ENCODE assay signal across 22 cellular contexts in genomic region chrX:10137516-10137915, GRCh38. TPM values are rescaled to one million over a fixed set of nuclear protein-coding genes. Genes with fewer than 3 reads are reported as not detected.
DNase-seq lines count a peak whose midpoint lies in the region; ATAC-seq, FAIRE-seq and TF ChIP-seq lines count a peak whose summit lies in the region.
"Had no signal": no experiment of that assay in that cellular context is flagged by ENCODE, and none has a peak within 500 bp of the region (broad histone marks: within the 10 kb centered on the region; RNA-seq: fewer than 3 reads in every experiment).

No MANE protein-coding gene starts in this region.

- H3K36me3 ChIP-seq in IMR-90 (ENCODE audit: control insufficient read depth, insufficient read depth, low read length) (peaks cover 31% of the 10 kb centered on the region), K562 (ENCODE audit: control insufficient read depth, insufficient read depth, low read length) (no peaks in the 10 kb centered on the region), osteoblast (ENCODE audit: insufficient read depth, low read length) (peaks cover 20% of the 10 kb centered on the region), gastroesophageal sphincter (peaks cover 0 to 92% of the 10 kb centered on the region in 2 donors), pancreas (peaks cover 0 to 6% (median 0%) of the 10 kb centered on the region in 3 donors)
- H3K36me3 ChIP-seq: MG63 had no signal

- H2BK15ac ChIP-seq in IMR-90 (ENCODE audit: low read depth, low read length): no peak overlapping the region

- TF ChIP-seq EP300 in K562 (IDR thresholded peaks at IDR 0.05; ENCODE audit: low read length) (no peak), gastroesophageal sphincter (IDR thresholded peaks at IDR 0.05) (no peak)

- no peak overlapping the region for H3K4ac ChIP-seq in IMR-90 (ENCODE audit: low read depth, low read length)

- no peak overlapping the region for H3K9ac ChIP-seq in IMR-90 (ENCODE audit: low read depth, low read length)
- H3K9ac ChIP-seq in K562 (ENCODE audit: insufficient read depth in 1 of 2, low read depth in 2 of 2, low read length in 2 of 2): no peak overlapping the region

- ATAC-seq in IMR-90 (ENCODE audit: low read depth): peak; percentile 29; the same call in 1 of the 2 replicates
- no peak; the same call in 2 of the 3 replicates for ATAC-seq in K562
- ATAC-seq in HG03342 (IDR thresholded peaks at IDR 0.05; ENCODE audit: unreplicated experiment): no peak
- ATAC-seq in gastroesophageal sphincter: no peak
- ATAC-seq in pancreas: no peak
- ATAC-seq: CD8-positive, alpha-beta T cell; Panc1 had no signal

- H4K8ac ChIP-seq in IMR-90 (ENCODE audit: low read depth in 2 of 2, low read length in 2 of 2): no peak overlapping the region

- TF ChIP-seq CTCF in IMR-90 (conservative IDR thresholded peaks at IDR 0.05; ENCODE audit: low read depth, low read length) (no peak), K562 (IDR thresholded peaks at IDR 0.05 in 2 of 3, conservative IDR thresholded peaks at IDR 0.05 in 1 of 3; ENCODE audit: insufficient read depth in 2 of 3, low read depth in 1 of 3, low read length in 3 of 3) (no peak), osteoblast (IDR thresholded peaks at IDR 0.05; ENCODE audit: extremely low read depth, low read depth, low read length) (no peak), gastroesophageal sphincter (IDR thresholded peaks at IDR 0.05) (no peak), pancreas (IDR thresholded peaks at IDR 0.05) (no peak)

- no peak for FAIRE-seq in K562 (lab: Jason Lieb, UNC)
- no peak for FAIRE-seq in pancreas (lab: Jason Lieb, UNC)
- FAIRE-seq: G401.6, GM12892 had no signal

- no peaks in the 10 kb centered on the region; the same call in 1 of the 2 replicates for H3K9me3 ChIP-seq in IMR-90 (ENCODE audit: control insufficient read depth, insufficient read depth, low read length)
- H3K9me3 ChIP-seq in K562 (replicated peaks; ENCODE audit: control insufficient read depth, insufficient read depth, low read depth, low read length): no peaks in the 10 kb centered on the region
- H3K9me3 ChIP-seq in osteoblast (ENCODE audit: low read depth, low read length): no peaks in the 10 kb centered on the region
- H3K9me3 ChIP-seq in gastroesophageal sphincter: no peaks in the 10 kb centered on the region
- H3K9me3 ChIP-seq in pancreas: no peaks in the 10 kb centered on the region
- H3K9me3 ChIP-seq: MG63 had no signal

- CTCF ChIA-PET in IMR-90 (lab: Yijun Ruan, JAX) (no interaction called here), K562 (lab: Yijun Ruan, JAX; ENCODE audit: low intra/inter-chr PET ratio) (interaction anchor here (0.7 kb wide), 1 partner anchor 15 kb away, joined by 3 read pairs; no protein-coding TSS in a partner anchor)

- H2AFZ ChIP-seq in IMR-90 (replicated peaks; ENCODE audit: low read length, poor library complexity): no peak overlapping the region
- no peak overlapping the region for H2AFZ ChIP-seq in K562 (ENCODE audit: low read depth, low read length)
- no peak overlapping the region for H2AFZ ChIP-seq in osteoblast (ENCODE audit: low read length)

- no peak overlapping the region for H2BK120ac ChIP-seq in IMR-90 (ENCODE audit: low read depth, low read length)

- POLR2A ChIA-PET in IMR-90 (lab: Charles Lee; ENCODE audit: unreplicated experiment): no interaction called here
- POLR2A ChIA-PET in K562 (lab: Yijun Ruan, JAX): no interaction called here

- H3K4me3 ChIP-seq in IMR-90 (ENCODE audit: insufficient read depth, low read depth, low read length) (no peak overlapping the region), K562 (no peak overlapping the region), osteoblast (ENCODE audit: insufficient read depth, low read length) (no peak overlapping the region), gastroesophageal sphincter (no peak overlapping the region), pancreas (no peak overlapping the region)
- H3K4me3 ChIP-seq: MG63 had no signal

- H3K18ac ChIP-seq in IMR-90 (ENCODE audit: low read depth, low read length): no peak overlapping the region

- intact Hi-C loops in IMR-90 (cut with micrococcal nuclease): no loop called here
- intact Hi-C loops in K562 (cut with micrococcal nuclease): loop anchor here (10.0 kb wide), 1 partner anchor 497 kb away; no protein-coding TSS in a partner anchor
- intact Hi-C loops in pancreas (cut with DNase I): no loop called here

- H3K4me2 ChIP-seq in IMR-90 (ENCODE audit: low read depth, low read length): no peak overlapping the region
- H3K4me2 ChIP-seq in K562 (ENCODE audit: insufficient read depth, low read length): no peak overlapping the region
- H3K4me2 ChIP-seq in osteoblast (ENCODE audit: insufficient read depth, low read length): no peak overlapping the region

- peak; percentile 14 for DNase-seq in AG20443 (ENCODE audit: low spot score)
- no peak for DNase-seq in IMR-90
- no peak for DNase-seq in K562 (ENCODE audit: extremely low read depth in 1 of 4, low spot score in 3 of 4)
- peak; percentile 50 for DNase-seq in osteoblast (ENCODE audit: insufficient read length, low spot score, missing footprints)
- DNase-seq in pancreas: no peak
- DNase-seq: C1 segment of cervical spinal cord; Calu3; CD8-positive, alpha-beta T cell; DMS153; MG63; NCI-H1092; NCI-H1436 treated with DMSO at 0.1 percent for 48 hours; NCI-H2029; NCI-H2227 treated with DMSO at 0.1 percent for 48 hours; NCI-H510A; NCI-H774; NK-92 treated with Interleukin-12 subunit alpha and Interleukin-12 subunit beta, amount 100 ng/mL, for 24 hours had no signal

- H4K20me1 ChIP-seq in IMR-90 (ENCODE audit: insufficient read depth, low read length): no peaks in the 10 kb centered on the region
- H4K20me1 ChIP-seq in K562 (replicated peaks; ENCODE audit: control insufficient read depth, insufficient read depth, low read length): no peaks in the 10 kb centered on the region
- H4K20me1 ChIP-seq in osteoblast (ENCODE audit: insufficient read depth, low read length): no peaks in the 10 kb centered on the region

- H3K4me1 ChIP-seq in IMR-90 (ENCODE audit: control insufficient read depth, insufficient read depth, low read length) (no peaks in the 10 kb centered on the region; the same call in 1 of the 2 replicates), K562 (replicated peaks in 1 of 2; ENCODE audit: control insufficient read depth in 2 of 2, insufficient read depth in 2 of 2, low read length in 2 of 2) (peaks cover 0 to 14% of the 10 kb centered on the region in 2 experiments; a peak in 4 of 5 replicates), osteoblast (ENCODE audit: insufficient read depth, low read length) (no peaks in the 10 kb centered on the region), gastroesophageal sphincter (no peaks in the 10 kb centered on the region), pancreas (no peaks in the 10 kb centered on the region)

- H3K23ac ChIP-seq in IMR-90 (ENCODE audit: low read depth, low read length): no peak overlapping the region

- H2BK20ac ChIP-seq in IMR-90 (ENCODE audit: low read depth, low read length): no peak overlapping the region

- 0 out of 3 replicates have a peak, but pooled peaks cover 6% of the 10 kb centered on the region for H3K79me2 ChIP-seq in K562 (ENCODE audit: control insufficient read depth, insufficient read depth, low read length)
- H3K79me2 ChIP-seq in osteoblast (ENCODE audit: insufficient read depth, low read length): no peaks in the 10 kb centered on the region

- BruUV-seq in IMR-90 (replicated peaks; lab: Mats Ljungman, UMichigan) (no TSS peak), K562 (replicated peaks; lab: Mats Ljungman, UMichigan) (no TSS peak)

- no peak overlapping the region for H2BK5ac ChIP-seq in IMR-90 (ENCODE audit: low read depth, low read length, poor library complexity, severe bottlenecking)

- no peak overlapping the region for H3K56ac ChIP-seq in IMR-90 (ENCODE audit: extremely low read depth, insufficient read depth, low read length)

- no peak overlapping the region for H3K27ac ChIP-seq in IMR-90 (ENCODE audit: insufficient read depth, low read length)
- H3K27ac ChIP-seq in K562 (ENCODE audit: extremely low read depth, low read depth, low read length): no peak overlapping the region
- H3K27ac ChIP-seq in osteoblast (ENCODE audit: low read depth, low read length): no peak overlapping the region
- H3K27ac ChIP-seq in gastroesophageal sphincter: no peak overlapping the region
- H3K27ac ChIP-seq in pancreas: no peak overlapping the region

- no peak overlapping the region for H4K91ac ChIP-seq in IMR-90 (ENCODE audit: insufficient read depth, low read depth, low read length)

- dilution Hi-C loops in IMR-90 (cut with HindIII; ENCODE audit: low sequenced_read_pairs, unreplicated experiment): no loop called here

- H4K5ac ChIP-seq in IMR-90 (ENCODE audit: low read depth, low read length): no peak overlapping the region

- no peak overlapping the region for H3K14ac ChIP-seq in IMR-90 (replicated peaks; ENCODE audit: low read depth, low read length)

- 0 out of 2 replicates have a peak, but pooled peaks cover 5% of the 10 kb centered on the region for H3K9me1 ChIP-seq in IMR-90 (ENCODE audit: insufficient read depth, low read length)
- no peaks in the 10 kb centered on the region for H3K9me1 ChIP-seq in K562 (ENCODE audit: control insufficient read depth, insufficient read depth, low read length)

- in situ Hi-C loops in IMR-90 (cut with MboI; ENCODE audit: low sequenced_read_pairs) (no loop called here), K562 (cut with MboI) (no loop called here)

- no peak overlapping the region for H2AK9ac ChIP-seq in IMR-90 (replicated peaks; ENCODE audit: low read depth, low read length, poor library complexity)

- TF ChIP-seq POLR2A in IMR-90 (IDR thresholded peaks at IDR 0.05; ENCODE audit: low read depth, low read length) (no peak), K562 (conservative IDR thresholded peaks at IDR 0.05) (no peak), gastroesophageal sphincter (IDR thresholded peaks at IDR 0.05) (no peak)

- no peaks in the 10 kb centered on the region; a peak in 1 of 4 replicates for H3K79me1 ChIP-seq in IMR-90 (ENCODE audit: low read depth in 1 of 2, low read length in 2 of 2)

- WGBS in IMR-90 (ENCODE audit: extremely low coverage in 2 of 2, insufficient read length in 1 of 2), 2 experiments: 0% methylated on average over 1 of the region's 5 CpGs; no CpG with 5 or more reads in 1 of the 2 experiments
- WGBS in K562 (ENCODE audit: insufficient coverage, low coverage, missing lambda C conversion rate): 21% methylated on average over 5 of the region's 5 CpGs
- 75% methylated on average over 4 of the region's 5 CpGs; no CpG with 5 or more reads in 1 of the 2 donors for WGBS in gastroesophageal sphincter (ENCODE audit: low coverage in 1 of 2), 2 donors
- WGBS in pancreas, 2 donors: 89% methylated on average over 5 of the region's 5 CpGs

- H3K27me3 ChIP-seq in IMR-90 (ENCODE audit: control insufficient read depth, insufficient read depth, low read length) (no peaks in the 10 kb centered on the region), K562 (ENCODE audit: control insufficient read depth in 2 of 2, insufficient read depth in 2 of 2, low read length in 2 of 2) (no peaks in the 10 kb centered on the region), osteoblast (ENCODE audit: insufficient read depth, low read length) (no peaks in the 10 kb centered on the region), gastroesophageal sphincter (no peaks in the 10 kb centered on the region), pancreas (no peaks in the 10 kb centered on the region)
- H3K27me3 ChIP-seq: MG63 had no signal

- H2AK5ac ChIP-seq in IMR-90 (ENCODE audit: low read depth, low read length): no peak overlapping the region

- TF ChIP-seq RAD21 in IMR-90 (IDR thresholded peaks at IDR 0.05; ENCODE audit: low read length) (no peak), K562 (CRISPR knock-in tag; conservative IDR thresholded peaks at IDR 0.05 in 1 of 2, IDR thresholded peaks at IDR 0.05 in 1 of 2) (no peak)

RNA-seq across cellular contexts. Expression of gene CLCN4, which starts 19.3 kb away (rescaled TPM):
- 3.9 and 4.5 TPM in 2 replicates for total RNA-seq in IMR-90 (2012; rRNA removed)
- polyA plus RNA-seq in IMR-90 (2012; rRNA removed): 2.2 and 2.5 TPM in 2 replicates
- 1.7 and 1.9 TPM in 2 replicates for polyA plus RNA-seq in IMR-90 (2012; cell fraction: cytosol; rRNA removed)
- polyA plus RNA-seq in IMR-90 (2012; cell fraction: nucleus; rRNA removed; ENCODE audit: low replicate concordance): 0.87 and 0.94 TPM in 2 replicates
- 0.28 TPM in 1 of 2 replicates, not detected in the other for total RNA-seq in K562 (2011; cell fraction: chromatin; rRNA removed; ENCODE audit: low replicate concordance)
- total RNA-seq in K562 (2011; cell fraction: nucleolus; rRNA removed): 0.26 and 0.83 TPM in 2 replicates
- total RNA-seq in K562 (2011; cell fraction: nucleoplasm; rRNA removed): 0.23 and 0.37 TPM in 2 replicates
- total RNA-seq in K562 (2014; rRNA removed): 0.05 and 0.12 TPM in 2 replicates
- 0.06 and 0.11 TPM in 2 replicates for total RNA-seq in K562 (2014; rRNA removed; fragmentation: Illumina TruSeq; extraction: Trizol)
- 0.04 and 0.11 TPM in 2 replicates for total RNA-seq in K562 (2015; rRNA removed; fragmentation: Illumina TruSeq; extraction: Trizol)
- total RNA-seq in K562 (2021): 0.11 TPM in 2 replicates
- polyA plus RNA-seq in K562 (2011; rRNA removed): 0.01 and 0.08 TPM in 2 replicates
- polyA plus RNA-seq in K562 (2011; cell fraction: cytosol; rRNA removed): 0.03 and 0.38 TPM in 2 replicates
- polyA plus RNA-seq in K562 (2011; cell fraction: nucleus; rRNA removed): 0.03 and 0.13 TPM in 2 replicates
- 0.16 and 0.26 TPM in 2 replicates for polyA plus RNA-seq in K562 (2012)
- polyA plus RNA-seq in K562 (2014; fragmentation: Illumina TruSeq; extraction: Trizol): 0.09 and 0.11 TPM in 2 replicates
- under 1 TPM; 0.03 to 0.24 TPM for polyA plus RNA-seq in K562 (2014; fragmentation: Nextera tagmentation; extraction: Ambion mirVana)
- polyA plus RNA-seq in K562 (2014; rRNA removed): 0.08 TPM in 1 of 2 replicates, not detected in the other
- 0.12 and 0.46 TPM in 2 replicates for polyA minus RNA-seq in K562 (2011; rRNA and poly(A)+ RNA removed)
- polyA minus RNA-seq in K562 (2011; cell fraction: cytosol; rRNA and poly(A)+ RNA removed): 0.10 TPM in 1 of 2 replicates, not detected in the other
- polyA minus RNA-seq in K562 (2011; cell fraction: nucleus; rRNA and poly(A)+ RNA removed): under 0.01 and 0.11 TPM in 2 replicates
- total RNA-seq in osteoblast: 14.1 and 16.2 TPM in 2 replicates
- total RNA-seq in gastroesophageal sphincter: 1 to 10 TPM in 3 of 4 donors, under 1 TPM in 1; 0.16 to 2.3 (median 2.0) TPM
- 1 to 10 TPM; 1.3 to 4.0 (median 2.4) TPM for total RNA-seq in pancreas
- polyA plus RNA-seq in pancreas: 1 to 10 TPM in 1 of 2 donors, under 1 TPM in 1; 0.57 to 3.3 TPM

Comparison
In these comparisons a context has a peak if more than half of its experiments do, and no peak if none do; other contexts are left out.
1. DNase-seq: peak in AG20443 (single experiment) and osteoblast (single experiment); none in IMR-90 (single experiment), K562 (0 of 4) and pancreas (0 of 6).